ENCODE assay signal across 16 cellular contexts in genomic region chr7:135575296-135575695, GRCh38. TPM values are rescaled to one million over a fixed set of nuclear protein-coding genes. Genes with fewer than 3 reads are reported as not detected.
DNase-seq lines count a peak whose midpoint lies in the region; ATAC-seq and TF ChIP-seq lines count a peak whose summit lies in the region.
"Had no signal": no experiment of that assay in that cellular context is flagged by ENCODE, and none has a peak within 500 bp of the region (broad histone marks: within the 10 kb centered on the region; RNA-seq: fewer than 3 reads in every experiment).

No MANE protein-coding gene starts in this region.

- H3K9me2 ChIP-seq in MM.1S (replicated peaks; ENCODE audit: insufficient read depth, low read length) = no peaks in the 10 kb centered on the region

- no peak for TF ChIP-seq CTCF in MM.1S (IDR thresholded peaks at IDR 0.05; ENCODE audit: low read length)
- no peak for TF ChIP-seq CTCF in fibroblast of villous mesenchyme (IDR thresholded peaks at IDR 0.05; ENCODE audit: insufficient read depth, low read depth, low read length)
- no peak for TF ChIP-seq CTCF in omental fat pad (IDR thresholded peaks at IDR 0.05)

- no peak overlapping the region for H3K4me3 ChIP-seq in MM.1S (ENCODE audit: low read length)
- H3K4me3 ChIP-seq in fibroblast of villous mesenchyme (ENCODE audit: low read depth, low read length) = no peak overlapping the region
- H3K4me3 ChIP-seq: left ventricle myocardium inferior, PC-9, skin epidermis had no signal

- H4K20me1 ChIP-seq in MM.1S (ENCODE audit: insufficient read depth, low read length) = no peaks in the 10 kb centered on the region; the same call in 1 of the 2 replicates

- peak overlapping the region; percentile 46 for H3K27ac Mint-ChIP-seq in T-helper 1 cell treated with Interleukin-12 subunit alpha and Interleukin-12 subunit beta and Interleukin-4 antibody, amounts not matched to agents 30 μg/mL and 1 μg/mL, for 36 hours

- DNase-seq in T-helper 1 cell (no peak), MM.1S (peak; percentile 57), fibroblast of villous mesenchyme (ENCODE audit: low read depth) (peak; percentile 7), dedifferentiated amniotic fluid mesenchymal stem cell (ENCODE audit: extremely low spot score) (no peak), omental fat pad (ENCODE audit: low spot score) (no peak)
- DNase-seq: 8988T; effector memory CD4-positive, alpha-beta T cell; left ventricle myocardium inferior; NCI-H2081 treated with DMSO at 0.1 percent for 48 hours; PC-9; T1000 had no signal

- H3K27ac ChIP-seq in MM.1S (ENCODE audit: low read length) = no peak overlapping the region
- H3K27ac ChIP-seq: left ventricle myocardium inferior, PC-9, skin epidermis had no signal

- peaks cover 35% of the 10 kb centered on the region for H3K79me2 ChIP-seq in MM.1S (ENCODE audit: low read length)

- peaks cover 52% of the 10 kb centered on the region for H3K36me3 Mint-ChIP-seq in T-helper 1 cell treated with Interleukin-12 subunit alpha and Interleukin-12 subunit beta and Interleukin-4 antibody, amounts not matched to agents 30 μg/mL and 1 μg/mL, for 36 hours (ENCODE audit: low read depth)

- H3K27me3 Mint-ChIP-seq in T-helper 1 cell treated with Interleukin-12 subunit alpha and Interleukin-12 subunit beta and Interleukin-4 antibody, amounts not matched to agents 30 μg/mL and 1 μg/mL, for 36 hours (ENCODE audit: low read depth) = no peaks in the 10 kb centered on the region

- H3K4me1 Mint-ChIP-seq in T-helper 1 cell treated with Interleukin-12 subunit alpha and Interleukin-12 subunit beta and Interleukin-4 antibody, amounts not matched to agents 30 μg/mL and 1 μg/mL, for 36 hours (ENCODE audit: low read depth) = peaks cover 8% of the 10 kb centered on the region

- ATAC-seq in GM21717 (IDR thresholded peaks at IDR 0.05; ENCODE audit: unreplicated experiment) (peak; percentile 76), GM18909 (IDR thresholded peaks at IDR 0.05; ENCODE audit: poor library complexity, unreplicated experiment) (no peak), omental fat pad (ENCODE audit: low FRiP score) (no peak)

- H3K27me3 ChIP-seq in MM.1S (replicated peaks; ENCODE audit: insufficient read depth, low read length) = no peaks in the 10 kb centered on the region

- H3K36me3 ChIP-seq in MM.1S (replicated peaks; ENCODE audit: insufficient read depth, low read length) = peaks cover 72% of the 10 kb centered on the region

- H2AFZ ChIP-seq in MM.1S (ENCODE audit: low read length) = no peak overlapping the region
- H2AFZ ChIP-seq: PC-9 had no signal

- peaks cover 5% of the 10 kb centered on the region; the same call in 1 of the 2 replicates for H3K4me1 ChIP-seq in MM.1S (ENCODE audit: low read length)

- no peaks in the 10 kb centered on the region for H3K9me3 ChIP-seq in MM.1S (replicated peaks; ENCODE audit: insufficient read depth, low read length)
- H3K9me3 ChIP-seq: left ventricle myocardium inferior had no signal

- H3K9ac ChIP-seq in MM.1S (ENCODE audit: low read length) = no peak overlapping the region

- peaks cover 4% of the 10 kb centered on the region; the same call in 1 of the 2 replicates for H3F3A ChIP-seq in MM.1S (ENCODE audit: insufficient read depth, low read length)

- H3K4me2 ChIP-seq in MM.1S (ENCODE audit: low read depth, low read length) = no peak overlapping the region
- H3K4me2 ChIP-seq: PC-9 had no signal

- H3K9me3 Mint-ChIP-seq in T-helper 1 cell treated with Interleukin-12 subunit alpha and Interleukin-12 subunit beta and Interleukin-4 antibody, amounts not matched to agents 30 μg/mL and 1 μg/mL, for 36 hours = peaks cover 16% of the 10 kb centered on the region
- H3K9me3 Mint-ChIP-seq: neural crest cell had no signal

- no peak overlapping the region for H3K4me3 Mint-ChIP-seq in T-helper 1 cell treated with Interleukin-12 subunit alpha and Interleukin-12 subunit beta and Interleukin-4 antibody, amounts not matched to agents 30 μg/mL and 1 μg/mL, for 36 hours
- H3K4me3 Mint-ChIP-seq: neural crest cell had no signal

RNA-seq across cellular contexts. Expression of gene NUP205, which starts 17.6 kb away (rescaled TPM):
- total RNA-seq in fibroblast of villous mesenchyme (52.5 and 75.6 TPM in 2 replicates), omental fat pad (10 to 100 TPM; 26.7 to 37.5 (median 30.7) TPM)

Comparison
In these comparisons a context has a peak if more than half of its experiments do, and no peak if none do; other contexts are left out.
1. DNase-seq: peak in MM.1S (single experiment) and fibroblast of villous mesenchyme (single experiment); none in T-helper 1 cell (0 of 5), dedifferentiated amniotic fluid mesenchymal stem cell (single experiment) and omental fat pad (single experiment).